10 cellular contexts compared by ENCODE assay signal in the genomic region with DNA sequence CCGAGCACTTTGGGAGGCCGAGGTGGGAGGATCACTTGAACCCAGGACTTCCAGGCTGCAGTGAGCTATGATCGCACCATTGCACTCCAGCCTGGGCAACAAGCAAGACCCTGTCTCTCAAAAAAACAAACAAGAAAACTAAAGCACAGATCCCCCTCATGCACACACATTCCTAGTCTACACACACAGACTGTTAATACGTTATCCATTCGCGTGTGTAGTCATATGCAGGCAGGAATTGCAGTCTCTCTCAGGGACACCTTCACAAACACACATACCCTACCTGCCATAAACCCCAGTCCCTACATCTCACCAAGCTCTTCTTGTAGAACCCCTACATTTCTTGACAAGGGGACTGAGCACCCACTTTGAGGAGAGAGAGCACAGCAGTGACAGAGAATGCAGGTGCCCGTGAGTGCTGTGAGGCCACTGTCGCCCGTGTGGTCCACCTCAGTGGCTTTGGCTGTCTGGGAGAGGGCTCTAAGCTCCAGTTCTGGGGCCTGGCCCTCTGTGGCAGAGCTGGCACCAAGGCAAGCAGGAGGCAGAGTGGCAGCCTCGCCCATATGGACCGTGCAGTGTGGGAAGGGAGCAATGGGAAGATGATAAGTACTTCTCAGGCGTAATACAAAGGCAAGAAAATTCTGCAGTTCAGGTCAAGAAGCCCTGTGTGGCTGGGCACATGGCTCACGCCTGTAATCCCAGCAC. TPM values are rescaled to one million over a fixed set of nuclear protein-coding genes. Genes with fewer than 3 reads are reported as not detected.
DNase-seq lines count a peak whose midpoint lies in the region; ATAC-seq and TF ChIP-seq lines count a peak whose summit lies in the region.
"Had no signal": no experiment of that assay in that cellular context is flagged by ENCODE, and none has a peak within 500 bp of the region (broad histone marks: within the 10 kb centered on the region; RNA-seq: fewer than 3 reads in every experiment).

No MANE protein-coding gene starts in this region.

- no peaks in the 10 kb centered on the region for H3K27me3 ChIP-seq in trophoblast cell (ENCODE audit: insufficient read depth, low read length)

- peaks cover 6% of the 10 kb centered on the region for H3K79me2 ChIP-seq in trophoblast cell (ENCODE audit: control insufficient read depth, insufficient read depth, low read length, poor library complexity)

- peak overlapping the region; percentile 19 for H2BK12ac ChIP-seq in trophoblast cell (ENCODE audit: low read length)

- no peak overlapping the region for H3K14ac ChIP-seq in trophoblast cell (ENCODE audit: low read length)

- WGBS in trophoblast cell (ENCODE audit: extremely low coverage, insufficient coverage, insufficient read length): no CpG with 5 or more reads among the region's 13 CpGs

- peaks cover 2% of the 10 kb centered on the region for H3K9me3 ChIP-seq in trophoblast cell (ENCODE audit: insufficient read depth, low read depth, low read length)

- no peak overlapping the region for H2BK120ac ChIP-seq in trophoblast cell (ENCODE audit: insufficient read depth, low read length, poor library complexity)

- H4K8ac ChIP-seq in trophoblast cell (ENCODE audit: low read depth, low read length): no peak overlapping the region

- H2BK5ac ChIP-seq in trophoblast cell (ENCODE audit: low read depth, low read length, poor library complexity): no peak overlapping the region

- intact Hi-C loops in activated CD4-positive, alpha-beta T cell treated with anti-CD3 and anti-CD28 coated beads for 36 hours (cut with DNase I, micrococcal nuclease): loop anchor here (1.0 to 5.0 kb wide), 6 partner anchors 146 to 585 kb away; a partner anchor contains a TSS

- POLR2A ChIA-PET in activated CD4-positive, alpha-beta T cell treated with anti-CD3 and anti-CD28 coated beads for 36 hours (lab: Charles Lee): interaction anchor here (0.6 kb wide), 2 partner anchors 91 to 570 kb away, joined by 3 to 4 read pairs; no protein-coding TSS in a partner anchor
- POLR2A ChIA-PET in T-cell (lab: Charles Lee): interaction anchor here in 1 of 2 donors (0.6 kb wide), 1 partner anchor 120 kb away, joined by 7 read pairs; no protein-coding TSS in a partner anchor

- no peaks in the 10 kb centered on the region for H3K9me3 Mint-ChIP-seq in activated CD4-positive, alpha-beta T cell treated with anti-CD3 and anti-CD28 coated beads for 36 hours (ENCODE audit: low read depth)
- H3K9me3 Mint-ChIP-seq in T-cell: no peaks in the 10 kb centered on the region

- no peak overlapping the region for H2AFZ ChIP-seq in trophoblast cell (ENCODE audit: insufficient read depth, low read length, poor library complexity)

- no peak for DNase-seq in activated CD4-positive, alpha-beta T cell treated with anti-CD3 and anti-CD28 coated beads for 36 hours
- DNase-seq in activated CD4-positive, alpha-beta T cell treated with anti-CD3 and anti-CD28 coated beads, Interleukin-2, amount 50 U/mL, for 4 hours: no peak
- DNase-seq in T-cell (peak in 1 of 34 experiments; percentile 9), epithelial cell of esophagus (ENCODE audit: low read depth) (no peak), trophoblast cell (no peak), cerebellum (ENCODE audit: low spot score) (no peak), amniotic stem cell (lab: John Stamatoyannopoulos, UW) (no peak)
- no peak for DNase-seq in stimulated activated CD4-positive, alpha-beta T cell treated with anti-CD3 and anti-CD28 coated beads, Interleukin-2, amount 100 ng/mL, for 24 hours
- DNase-seq: GOT3 had no signal

- H3K4me3 Mint-ChIP-seq in activated CD4-positive, alpha-beta T cell treated with anti-CD3 and anti-CD28 coated beads for 36 hours: peak overlapping the region; percentile 77
- peak overlapping the region; percentile 86 to 96 (median 91) for H3K4me3 Mint-ChIP-seq in T-cell

- peak overlapping the region; percentile 82 for H3K27ac Mint-ChIP-seq in activated CD4-positive, alpha-beta T cell treated with anti-CD3 and anti-CD28 coated beads for 36 hours
- peak overlapping the region; percentile 97 to 98 for H3K27ac Mint-ChIP-seq in T-cell

- H3K27me3 Mint-ChIP-seq in activated CD4-positive, alpha-beta T cell treated with anti-CD3 and anti-CD28 coated beads for 36 hours: peaks cover 2% of the 10 kb centered on the region
- H3K27me3 Mint-ChIP-seq in T-cell: peaks cover 0 to 2% of the 10 kb centered on the region in 2 donors

- H3K4me3 ChIP-seq in epithelial cell of esophagus (ENCODE audit: low read length): peak overlapping the region; percentile 86
- H3K4me3 ChIP-seq in trophoblast cell (ENCODE audit: low read depth, low read length): no peak overlapping the region

- no peak overlapping the region for H3K4me2 ChIP-seq in trophoblast cell (ENCODE audit: low read length)

- H3K18ac ChIP-seq in trophoblast cell (ENCODE audit: low read length): no peak overlapping the region

- no peaks in the 10 kb centered on the region for H3K36me3 ChIP-seq in trophoblast cell (ENCODE audit: control insufficient read depth in 1 of 2, insufficient read depth in 2 of 2, low read length in 2 of 2)

- peak overlapping the region; percentile 51 for H2AK5ac ChIP-seq in trophoblast cell (ENCODE audit: low read length)

- no peak overlapping the region for H3K23ac ChIP-seq in trophoblast cell (ENCODE audit: low read length)

- no peak overlapping the region for H3K27ac ChIP-seq in trophoblast cell (ENCODE audit: low read depth, low read length)
- H3K27ac ChIP-seq: SK-N-MC had no signal

- peaks cover 32% of the 10 kb centered on the region for H3K36me3 Mint-ChIP-seq in activated CD4-positive, alpha-beta T cell treated with anti-CD3 and anti-CD28 coated beads for 36 hours (ENCODE audit: low read depth)
- peaks cover 12% of the 10 kb centered on the region for H3K36me3 Mint-ChIP-seq in T-cell

- peak overlapping the region; percentile 29 for H3K9ac ChIP-seq in trophoblast cell (ENCODE audit: low read length)

- peaks cover 8% of the 10 kb centered on the region for H3K79me1 ChIP-seq in trophoblast cell (ENCODE audit: low read length)

- no peak overlapping the region for H4K12ac ChIP-seq in trophoblast cell (ENCODE audit: low read depth, low read length)

- peaks cover 4 to 12% of the 10 kb centered on the region in 2 experiments for H3K4me1 ChIP-seq in trophoblast cell (ENCODE audit: control insufficient read depth in 1 of 2, insufficient read depth in 2 of 2, low read length in 2 of 2)

- no peak for ATAC-seq in activated CD4-positive, alpha-beta T cell treated with anti-CD3 and anti-CD28 coated beads for 36 hours
- ATAC-seq in T-cell (replicated peaks in 1 of 4): no peak

- no peak overlapping the region for H3K4ac ChIP-seq in trophoblast cell (ENCODE audit: low read depth, low read length)

- no peak for TF ChIP-seq CTCF in epithelial cell of esophagus (IDR thresholded peaks at IDR 0.05; ENCODE audit: insufficient read depth, low read depth, low read length, missing control alignments)

- no peak overlapping the region for H4K91ac ChIP-seq in trophoblast cell (ENCODE audit: low read depth, low read length)

- H3K4me1 Mint-ChIP-seq in activated CD4-positive, alpha-beta T cell treated with anti-CD3 and anti-CD28 coated beads for 36 hours: peaks cover 70% of the 10 kb centered on the region
- H3K4me1 Mint-ChIP-seq in T-cell: peaks cover 76 to 87% (median 79%) of the 10 kb centered on the region in 3 donors

- CTCF ChIA-PET in activated CD4-positive, alpha-beta T cell treated with anti-CD3 and anti-CD28 coated beads for 36 hours (lab: Charles Lee): interaction anchor here (0.7 to 3.1 kb wide), 37 partner anchors 10 to 585 kb away, joined by 3 to 68 read pairs (median 5); a partner anchor contains a TSS
- CTCF ChIA-PET in T-cell (lab: Charles Lee): interaction anchor here (0.6 to 3.1 kb wide), 23 partner anchors 9 to 585 kb away, joined by 3 to 94 read pairs (median 4); a partner anchor contains a TSS

RNA-seq across cellular contexts. Expression of a gene that starts 34.2 kb away (rescaled TPM):
- 10 to 100 TPM; 31.0 to 31.8 TPM for total RNA-seq in activated CD4-positive, alpha-beta T cell treated with anti-CD3 and anti-CD28 coated beads for 36 hours
- 10 to 100 TPM; 38.3 to 70.3 (median 55.2) TPM for total RNA-seq in T-cell
- 15.5 and 17.3 TPM in 2 replicates for polyA plus RNA-seq in trophoblast cell (2013)
- 4.7 TPM for total RNA-seq in cerebellum

RNA-seq across cellular contexts. Expression of a gene that starts 59.0 kb away (rescaled TPM):
- 1 to 10 TPM; 1.4 to 2.0 TPM for total RNA-seq in activated CD4-positive, alpha-beta T cell treated with anti-CD3 and anti-CD28 coated beads for 36 hours
- total RNA-seq in T-cell (10 to 100 TPM in 1 of 5 donors, 1 to 10 TPM in 4; 4.5 to 10.5 (median 5.3) TPM), cerebellum (4.3 TPM)
- polyA plus RNA-seq in trophoblast cell (2013): 1.7 and 1.8 TPM in 2 replicates
